8 cellular contexts compared by ENCODE assay signal in genomic region chrX:123859409-123859827, GRCh38. TPM values are rescaled to one million over a fixed set of nuclear protein-coding genes. Genes with fewer than 3 reads are reported as not detected.
A peak's percentile ranks its signal among the peaks of the same experiment; 100 is the strongest.
DNase-seq lines count a peak whose midpoint lies in the region; ATAC-seq, FAIRE-seq and TF ChIP-seq lines count a peak whose summit lies in the region.

No MANE protein-coding gene starts in this region.

- no peaks in the 10 kb centered on the region for H3K9me2 ChIP-seq in OCI-LY1 (ENCODE audit: low read depth, low read length)

- H2AFZ ChIP-seq in OCI-LY1 (ENCODE audit: low read length), result peak overlapping the region; percentile 78; the same call in 1 of the 2 replicates

- TF ChIP-seq CTCF in OCI-LY1 (IDR thresholded peaks at IDR 0.05; ENCODE audit: low read length), result no peak
- no peak for TF ChIP-seq CTCF in MCF 10A (IDR thresholded peaks at IDR 0.05; ENCODE audit: unreplicated experiment)
- TF ChIP-seq CTCF in kidney (IDR thresholded peaks at IDR 0.05; ENCODE audit: borderline replicate concordance, extremely low read depth, insufficient read depth), result no peak

- ATAC-seq in HG03432 (IDR thresholded peaks at IDR 0.05; ENCODE audit: unreplicated experiment) (peak; percentile 3), GM19328 (IDR thresholded peaks at IDR 0.05; ENCODE audit: unreplicated experiment) (no peak)

- peak overlapping the region; percentile 79 for H3K27ac ChIP-seq in OCI-LY1 (ENCODE audit: low read depth, low read length, poor library complexity, severe bottlenecking)
- H3K27ac ChIP-seq in kidney (ENCODE audit: low read depth in 2 of 2, low read length in 2 of 2), result peak overlapping the region; percentile 94

- DNase-seq in activated effector memory CD4-positive, alpha-beta T cell treated with anti-CD3 and anti-CD28 coated beads, Interleukin-2, amount 50 U/mL, for 16 hours, result peak; percentile 86
- no peak for DNase-seq in activated effector memory CD4-positive, alpha-beta T cell treated with Interleukin-2 at 50 U/mL for 16 hours
- peak; percentile 73 for DNase-seq in MCF 10A (ENCODE audit: unreplicated experiment)
- no peak for DNase-seq in kidney
- peak; percentile 45 to 46 for DNase-seq in stimulated activated CD4-positive, alpha-beta T cell treated with anti-CD3 and anti-CD28 coated beads, Interleukin-2, amount 100 ng/mL, for 48 hours

- H3K27me3 Mint-ChIP-seq in MCF 10A (ENCODE audit: insufficient read depth, unreplicated experiment), result no peaks in the 10 kb centered on the region

- no peak for FAIRE-seq in kidney (lab: Jason Lieb, UNC)

- H3K9me3 ChIP-seq in OCI-LY1 (ENCODE audit: low read length), result no peaks in the 10 kb centered on the region
- no peaks in the 10 kb centered on the region for H3K9me3 ChIP-seq in kidney (ENCODE audit: control insufficient read depth in 1 of 2, low read length in 2 of 2)

- BruUV-seq in MCF 10A (replicated peaks; lab: Mats Ljungman, UMichigan), result no TSS peak

- POLR2A ChIA-PET in MCF 10A (lab: Yijun Ruan, JAX), result interaction anchor here (2.2 to 3.5 kb wide), 3 partner anchors 25 to 103 kb away, joined by 10 to 40 read pairs (median 22); partner anchors contain the start of gene STAG2

- H3K4me3 ChIP-seq in OCI-LY1 (ENCODE audit: low read depth, low read length, poor library complexity, severe bottlenecking), result peak overlapping the region; percentile 96
- peak overlapping the region; percentile 35 to 79 for H3K4me3 ChIP-seq in kidney (ENCODE audit: low read length in 2 of 2)

- no peaks in the 10 kb centered on the region for H3K4me1 Mint-ChIP-seq in MCF 10A (ENCODE audit: insufficient read depth, unreplicated experiment)

- peak overlapping the region; percentile 74 for H3K4me2 ChIP-seq in OCI-LY1 (ENCODE audit: low read length)

- H3K36me3 Mint-ChIP-seq in MCF 10A (ENCODE audit: insufficient read depth, unreplicated experiment), result no peaks in the 10 kb centered on the region

- no peaks in the 10 kb centered on the region for H3K9me3 Mint-ChIP-seq in MCF 10A (ENCODE audit: unreplicated experiment)

- H3K4me3 Mint-ChIP-seq in MCF 10A (ENCODE audit: unreplicated experiment), result peak overlapping the region; percentile 73

- CTCF ChIA-PET in MCF 10A (lab: Yijun Ruan, JAX), result no interaction called here

- intact Hi-C loops in MCF 10A (cut with micrococcal nuclease), result no loop called here
- intact Hi-C loops in kidney (cut with DNase I), result no loop called here

- no peaks in the 10 kb centered on the region for H4K20me1 ChIP-seq in OCI-LY1 (ENCODE audit: insufficient read depth, low read length)

- peaks cover 31% of the 10 kb centered on the region for H3K79me2 ChIP-seq in OCI-LY1 (ENCODE audit: insufficient read depth, low read length)

- H3K4me1 ChIP-seq in OCI-LY1 (ENCODE audit: insufficient read depth, low read length, severe bottlenecking) (peaks cover 16% of the 10 kb centered on the region), kidney (ENCODE audit: control insufficient read depth in 1 of 2, insufficient read depth in 1 of 2, low read depth in 1 of 2, low read length in 2 of 2) (no peaks in the 10 kb centered on the region)

- peak overlapping the region; percentile 73 for H3K27ac Mint-ChIP-seq in MCF 10A (ENCODE audit: low read depth, unreplicated experiment)

- H3K9ac ChIP-seq in OCI-LY1 (ENCODE audit: low read length) (peak overlapping the region; percentile 98), kidney (ENCODE audit: low read length in 2 of 2) (peak overlapping the region; percentile 5 to 32)

- no peaks in the 10 kb centered on the region for H3K27me3 ChIP-seq in OCI-LY1 (ENCODE audit: insufficient read depth, low read length)

- H3F3A ChIP-seq in OCI-LY1 (ENCODE audit: insufficient read depth, low read length), result no peaks in the 10 kb centered on the region

- H3K36me3 ChIP-seq in OCI-LY1 (ENCODE audit: insufficient read depth, low read length) (no peaks in the 10 kb centered on the region; the same call in 1 of the 2 replicates), kidney (ENCODE audit: control insufficient read depth in 1 of 2, insufficient read depth in 2 of 2, low read length in 2 of 2) (no peaks in the 10 kb centered on the region)

RNA-seq across cellular contexts. Expression of gene XIAP, which starts 0.4 kb away (rescaled TPM):
- total RNA-seq in MCF 10A (2022) (62.1 and 62.9 TPM in 2 replicates), kidney (70.9 TPM)
- polyA plus RNA-seq in kidney (ENCODE audit: insufficient read depth, low read depth, low replicate concordance), result 29.0 TPM

Comparison
In these comparisons a context has a peak if more than half of its experiments do, and no peak if none do; other contexts are left out.
1. DNase-seq: peak in activated effector memory CD4-positive, alpha-beta T cell treated with anti-CD3 and anti-CD28 coated beads, Interleukin-2, amount 50 U/mL, for 16 hours (single experiment), MCF 10A (single experiment) and stimulated activated CD4-positive, alpha-beta T cell treated with anti-CD3 and anti-CD28 coated beads, Interleukin-2, amount 100 ng/mL, for 48 hours (2 of 2); none in activated effector memory CD4-positive, alpha-beta T cell treated with Interleukin-2 at 50 U/mL for 16 hours (single experiment) and kidney (single experiment).